In genomic region chr16:9053006-9053601, GRCh38 we compare ENCODE assay signal across 8 cellular contexts. TPM values are rescaled to one million over a fixed set of nuclear protein-coding genes. Genes with fewer than 3 reads are reported as not detected.
DNase-seq lines count a peak whose midpoint lies in the region; ATAC-seq and TF ChIP-seq lines count a peak whose summit lies in the region.

No MANE protein-coding gene starts in this region.

- DNase-seq in NCI-H2196 (lab: John Stamatoyannopoulos, UW; ENCODE audit: unreplicated experiment) (peak; percentile 10), NCI-H2196 treated with DMSO at 0.1 percent for 48 hours (lab: John Stamatoyannopoulos, UW; ENCODE audit: unreplicated experiment) (no peak), NCI-H1092 treated with DMSO at 0.1 percent for 48 hours (lab: John Stamatoyannopoulos, UW) (peak; percentile 35), islet precursor cell (peak; percentile 98)
- no peak for DNase-seq in activated effector memory CD4-positive, alpha-beta T cell treated with Interleukin-2 at 50 U/mL for 16 hours
- DNase-seq in central memory CD4-positive, alpha-beta T cell: no peak

- peaks cover 9% of the 10 kb centered on the region for H3K4me1 Mint-ChIP-seq in brain

- no peak for TF ChIP-seq CTCF in brain (conservative IDR thresholded peaks at IDR 0.05)

- H3K4me3 Mint-ChIP-seq in brain: peak overlapping the region in 4 of 5 experiments; percentile 67 to 78 (median 76)

- H3K27me3 Mint-ChIP-seq in brain: peaks cover 10% of the 10 kb centered on the region

- peak overlapping the region in 2 of 5 experiments; percentile 76 to 85 for H3K27ac Mint-ChIP-seq in brain

- H3K9me3 Mint-ChIP-seq in brain: peaks cover 1 to 6% (median 3%) of the 10 kb centered on the region in 5 experiments

- H3K36me3 Mint-ChIP-seq in brain: no peaks in the 10 kb centered on the region

- ATAC-seq in HG03439 (IDR thresholded peaks at IDR 0.05; ENCODE audit: unreplicated experiment): no peak

RNA-seq across cellular contexts. Expression of gene HAPSTR1, which starts 38.3 kb away (rescaled TPM):
- 11.7 TPM for polyA plus RNA-seq in brain (ENCODE audit: insufficient read depth, low read depth, low replicate concordance)

Comparison
In these comparisons a context has a peak if more than half of its experiments do, and no peak if none do; other contexts are left out.
1. DNase-seq: peak in NCI-H2196 (single experiment), NCI-H1092 treated with DMSO at 0.1 percent for 48 hours (single experiment) and islet precursor cell (single experiment); none in NCI-H2196 treated with DMSO at 0.1 percent for 48 hours (single experiment), activated effector memory CD4-positive, alpha-beta T cell treated with Interleukin-2 at 50 U/mL for 16 hours (single experiment) and central memory CD4-positive, alpha-beta T cell (single experiment).